In genomic region chr1:159737238-159737637, GRCh38 we compare ENCODE assay signal across 38 cellular contexts. TPM values are rescaled to one million over a fixed set of nuclear protein-coding genes. Genes with fewer than 3 reads are reported as not detected.
"Had no signal": no experiment of that assay in that cellular context is flagged by ENCODE, and none has a peak within 500 bp of the region (broad histone marks: within the 10 kb centered on the region; RNA-seq: fewer than 3 reads in every experiment).

No MANE protein-coding gene starts in this region.

- H3K36me3 ChIP-seq: MG63 had no signal

- DNase-seq: MG63, MM.1S, MV-4-11, NCI-H1048, NCI-H1092, NCI-H1092 treated with DMSO at 0.1 percent for 48 hours, NCI-H1105, NCI-H1105 treated with DMSO at 0.1 percent for 48 hours, NCI-H1417, NCI-H1417 treated with DMSO at 0.1 percent for 48 hours, NCI-H1436, NCI-H1436 treated with DMSO at 0.1 percent for 48 hours, NCI-H146, NCI-H1694, NCI-H1694 treated with DMSO at 0.1 percent for 48 hours, NCI-H187, NCI-H187 treated with DMSO at 0.1 percent for 48 hours, NCI-H2029, NCI-H2029 treated with DMSO at 0.1 percent for 48 hours, NCI-H2081, NCI-H2081 treated with DMSO at 0.1 percent for 48 hours, NCI-H2107, NCI-H2171, NCI-H2171 treated with DMSO at 0.1 percent for 48 hours, NCI-H2227 treated with DMSO at 0.1 percent for 48 hours, NCI-H226, NCI-H345, NCI-H446, NCI-H446 treated with DMSO at 0.1 percent for 48 hours, NCI-H510A, NCI-H510A treated with DMSO at 0.1 percent for 48 hours, NCI-H524, NCI-H524 treated with DMSO at 0.1 percent for 48 hours, NCI-H526, NCI-H526 treated with DMSO at 0.1 percent for 48 hours had no signal

- H3K4me3 ChIP-seq: MG63 had no signal

- H3K27me3 ChIP-seq: MG63 had no signal

- H3K9me3 ChIP-seq: MG63 had no signal

RNA-seq across cellular contexts. Expression of gene CRP, which starts 22.8 kb away (rescaled TPM):
- total RNA-seq: LHCN-M2, M059J, NCI-H460 had no signal
